In the genomic region with DNA sequence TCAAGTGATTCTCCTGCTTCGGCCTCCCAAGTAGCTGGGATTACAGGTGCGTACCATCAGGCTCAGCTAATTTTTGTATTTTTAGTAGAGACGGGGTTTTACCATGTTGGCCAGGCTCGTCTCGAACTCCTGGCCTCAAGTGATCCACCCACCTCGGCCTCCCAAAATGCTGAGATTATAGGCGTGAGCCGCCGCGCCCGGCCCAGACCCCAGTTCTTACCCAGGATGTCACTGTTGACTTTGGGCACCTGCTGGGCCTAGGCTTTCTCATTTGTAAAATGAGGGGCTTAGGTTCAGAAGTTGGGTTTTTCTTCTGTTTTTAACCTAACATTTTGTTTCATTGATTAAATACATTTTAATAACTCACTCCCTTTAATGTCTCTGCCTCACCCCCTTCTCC, we compare ENCODE assay signal across 3 cellular contexts.
DNase-seq lines count a peak whose midpoint lies in the region; TF ChIP-seq lines count a peak whose summit lies in the region.
"Not testable (repeated sequence)": the region's sequence is repeated elsewhere in the genome, so short reads cannot be mapped to it uniquely, and the experiment has no call there.

No MANE protein-coding gene starts in this region.

- not testable (repeated sequence) for H3K27ac ChIP-seq in neural progenitor cell

- H3K9ac ChIP-seq in neural progenitor cell: not testable (repeated sequence)

- DNase-seq in activated naive CD8-positive, alpha-beta T cell treated with anti-CD3 and anti-CD28 coated beads for 36 hours; neural progenitor cell (ENCODE audit: low spot score): not testable (repeated sequence)
- DNase-seq in islet precursor cell: peak; percentile 23

- not testable (repeated sequence) for H2AFZ ChIP-seq in neural progenitor cell (replicated peaks)

- H3K9me3 Mint-ChIP-seq in activated naive CD8-positive, alpha-beta T cell treated with anti-CD3 and anti-CD28 coated beads for 36 hours; neural progenitor cell: not testable (repeated sequence)

- not testable (repeated sequence) for H3K4me1 Mint-ChIP-seq in activated naive CD8-positive, alpha-beta T cell treated with anti-CD3 and anti-CD28 coated beads for 36 hours
- peaks cover 19% of the 10 kb centered on the region for H3K4me1 Mint-ChIP-seq in neural progenitor cell

- not testable (repeated sequence) for TF ChIP-seq CTCF in neural progenitor cell (IDR thresholded peaks at IDR 0.05)

- not testable (repeated sequence) for H4K20me1 ChIP-seq in neural progenitor cell (ENCODE audit: low read depth)

- H3K36me3 ChIP-seq in neural progenitor cell: not testable (repeated sequence)

- peaks cover 14% of the 10 kb centered on the region for H3K4me1 ChIP-seq in neural progenitor cell

- H3K27me3 Mint-ChIP-seq in activated naive CD8-positive, alpha-beta T cell treated with anti-CD3 and anti-CD28 coated beads for 36 hours; neural progenitor cell (ENCODE audit: insufficient read depth, low read depth): not testable (repeated sequence)

- not testable (repeated sequence) for H3K27me3 ChIP-seq in neural progenitor cell

- H3K4me3 ChIP-seq in neural progenitor cell: not testable (repeated sequence)

- H3K4me3 Mint-ChIP-seq in activated naive CD8-positive, alpha-beta T cell treated with anti-CD3 and anti-CD28 coated beads for 36 hours; neural progenitor cell: not testable (repeated sequence)

- peak overlapping the region; percentile 44 for H3K27ac Mint-ChIP-seq in activated naive CD8-positive, alpha-beta T cell treated with anti-CD3 and anti-CD28 coated beads for 36 hours
- peak overlapping the region; percentile 42 for H3K27ac Mint-ChIP-seq in neural progenitor cell

- not testable (repeated sequence) for H3K36me3 Mint-ChIP-seq in activated naive CD8-positive, alpha-beta T cell treated with anti-CD3 and anti-CD28 coated beads for 36 hours; neural progenitor cell

- H3K9me3 ChIP-seq in neural progenitor cell (ENCODE audit: low read depth): not testable (repeated sequence)

- peaks cover 13% of the 10 kb centered on the region for H3F3A ChIP-seq in neural progenitor cell (ENCODE audit: low read depth)

- H3K79me2 ChIP-seq in neural progenitor cell (ENCODE audit: low read depth): not testable (repeated sequence)

- not testable (repeated sequence) for H3K4me2 ChIP-seq in neural progenitor cell
